10 cellular contexts compared by ENCODE assay signal in the genomic region with DNA sequence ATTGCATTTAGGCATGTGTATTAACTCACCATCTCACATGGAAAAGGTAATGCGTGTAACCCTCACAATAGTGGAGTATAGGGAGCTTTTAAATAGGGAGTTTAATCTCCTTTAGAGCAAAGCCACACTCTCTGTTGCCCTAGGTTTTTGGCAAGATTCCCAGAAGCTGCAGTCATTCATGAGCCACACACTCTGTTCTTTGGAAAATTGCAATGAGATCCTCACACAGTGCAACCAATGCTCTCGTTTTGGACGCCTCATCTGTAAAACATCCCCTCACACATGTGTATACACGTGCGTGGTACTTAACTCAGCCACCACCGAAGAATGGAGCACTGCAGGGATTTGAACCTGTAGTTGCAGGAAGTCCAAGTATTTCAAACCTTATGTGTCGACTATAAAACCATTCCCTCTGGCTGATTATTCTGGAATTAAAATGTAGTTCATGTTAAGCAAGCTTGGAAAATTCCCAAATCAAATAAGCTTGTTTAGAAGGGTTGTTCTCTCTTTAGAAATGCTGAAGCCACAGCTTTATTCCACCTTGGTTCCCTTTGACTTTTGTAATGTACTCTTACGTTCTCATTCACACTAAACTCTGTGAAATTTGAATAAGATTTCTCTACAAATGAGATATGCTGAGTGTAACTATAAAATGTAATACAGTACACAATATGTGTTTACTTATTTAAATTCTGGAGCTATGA.
DNase-seq lines count a peak whose midpoint lies in the region; ATAC-seq and TF ChIP-seq lines count a peak whose summit lies in the region.
"Had no signal": no experiment of that assay in that cellular context is flagged by ENCODE, and none has a peak within 500 bp of the region (broad histone marks: within the 10 kb centered on the region; RNA-seq: fewer than 3 reads in every experiment).

No MANE protein-coding gene starts in this region.

- ATAC-seq in GM21526 (IDR thresholded peaks at IDR 0.05; ENCODE audit: low FRiP score, unreplicated experiment) (no peak), omental fat pad (ENCODE audit: low FRiP score) (no peak), HG03432 (IDR thresholded peaks at IDR 0.05; ENCODE audit: unreplicated experiment) (no peak)

- no peaks in the 10 kb centered on the region for H3K36me3 ChIP-seq in kidney epithelial cell (ENCODE audit: control insufficient read depth, insufficient read depth, low read length)
- no peaks in the 10 kb centered on the region for H3K36me3 ChIP-seq in colonic mucosa

- peak; percentile 98 for DNase-seq in DMS153 (lab: John Stamatoyannopoulos, UW)
- DNase-seq in NCI-H187 treated with DMSO at 0.1 percent for 48 hours (lab: John Stamatoyannopoulos, UW), result peak; percentile 51
- peak; percentile 26 for DNase-seq in SW480 (ENCODE audit: low spot score)
- peak; percentile 63 for DNase-seq in kidney epithelial cell (ENCODE audit: low read depth)
- no peak for DNase-seq in omental fat pad (ENCODE audit: low spot score)
- no peak for DNase-seq in colonic mucosa
- DNase-seq: activated CD4-positive, CD25-positive, alpha-beta regulatory T cell treated with anti-CD3 and anti-CD28 coated beads, Interleukin-2, amount 50 U/mL, for 72 hours; trophoblast cell had no signal

- H3K4me1 ChIP-seq in colonic mucosa, result no peaks in the 10 kb centered on the region

- intact Hi-C loops in colonic mucosa (cut with DNase I), result no loop called here

- TF ChIP-seq CTCF in kidney epithelial cell (IDR thresholded peaks at IDR 0.05; ENCODE audit: insufficient read depth, low read length, poor library complexity, severe bottlenecking) (no peak), omental fat pad (IDR thresholded peaks at IDR 0.05) (no peak), colonic mucosa (IDR thresholded peaks at IDR 0.05) (no peak)

- H3K4me3 ChIP-seq in kidney epithelial cell (ENCODE audit: low read depth, low read length) (no peak overlapping the region), colonic mucosa (no peak overlapping the region)

- H3K27ac ChIP-seq in colonic mucosa, result no peak overlapping the region

- H3K27me3 ChIP-seq in kidney epithelial cell (ENCODE audit: control insufficient read depth, insufficient read depth, low read length), result no peaks in the 10 kb centered on the region
- H3K27me3 ChIP-seq in colonic mucosa, result no peaks in the 10 kb centered on the region

- H3K9me3 ChIP-seq in colonic mucosa, result no peaks in the 10 kb centered on the region

- H3K9ac ChIP-seq in colonic mucosa (ENCODE audit: low read depth in 2 of 2, low read length in 2 of 2), result no peak overlapping the region

Comparison
In these comparisons a context has a peak if more than half of its experiments do, and no peak if none do; other contexts are left out.
1. DNase-seq: peak in DMS153 (single experiment), NCI-H187 treated with DMSO at 0.1 percent for 48 hours (single experiment), SW480 (single experiment) and kidney epithelial cell (single experiment); none in omental fat pad (single experiment) and colonic mucosa (single experiment).